22 cellular contexts compared by ENCODE assay signal in the genomic region with DNA sequence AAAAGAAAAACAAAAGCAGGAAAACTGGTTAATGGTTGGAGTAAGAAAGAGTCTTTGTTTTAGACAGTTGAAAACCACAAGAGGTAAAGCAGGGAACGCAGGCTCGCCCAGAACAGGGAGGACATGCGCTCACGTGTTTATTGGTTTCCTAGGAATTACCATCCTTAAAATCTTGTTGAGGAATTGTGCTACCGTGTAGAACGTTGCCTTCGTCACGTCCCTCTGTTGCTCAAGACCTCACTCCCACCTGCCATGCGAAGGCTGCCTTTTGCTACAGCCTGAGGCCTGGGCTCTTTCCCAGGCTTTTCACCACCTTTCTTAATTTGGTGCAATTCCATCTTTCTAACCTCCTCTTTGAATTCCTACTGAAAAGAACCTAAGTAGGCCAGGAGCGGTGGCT.
"Had no signal": no experiment of that assay in that cellular context is flagged by ENCODE, and none has a peak within 500 bp of the region (broad histone marks: within the 10 kb centered on the region; RNA-seq: fewer than 3 reads in every experiment).

No MANE protein-coding gene starts in this region.

- H3K9me3 ChIP-seq: SJSA1 had no signal

- H3K27ac ChIP-seq: SJSA1, SK-N-MC had no signal

- H3K27me3 ChIP-seq: SJSA1 had no signal

- H3K4me3 ChIP-seq: SJSA1, SK-N-MC had no signal

- H3K4me1 ChIP-seq: SJSA1 had no signal

- H3K36me3 ChIP-seq: SJSA1 had no signal

- ATAC-seq: HepG2 had no signal

- DNase-seq: IMR-90, Karpas-422, KG1, MM.1S, NCI-H1105, NCI-H1417, NCI-H1436 treated with DMSO at 0.1 percent for 48 hours, NCI-H1694, NCI-H187 treated with DMSO at 0.1 percent for 48 hours, NCI-H2029 treated with DMSO at 0.1 percent for 48 hours, NCI-H2171 treated with DMSO at 0.1 percent for 48 hours, NCI-H345, NCI-H446 treated with DMSO at 0.1 percent for 48 hours, NCI-H524, NCI-H526 treated with DMSO at 0.1 percent for 48 hours, NCI-H748 treated with DMSO at 0.1 percent for 48 hours, Right ventricle myocardium superior, RPMI8226, SIG-M5 had no signal
